Comparison of ENCODE assay signal across 8 cellular contexts in genomic region chr3:120449701-120450216, GRCh38. TPM values are rescaled to one million over a fixed set of nuclear protein-coding genes. Genes with fewer than 3 reads are reported as not detected.
A peak's percentile ranks its signal among the peaks of the same experiment; 100 is the strongest.
DNase-seq lines count a peak whose midpoint lies in the region; ATAC-seq, FAIRE-seq and TF ChIP-seq lines count a peak whose summit lies in the region.

No MANE protein-coding gene starts in this region.

- TF ChIP-seq CTCF in A549 (IDR thresholded peaks at IDR 0.05): no peak
- no peak for TF ChIP-seq CTCF in IMR-90 (conservative IDR thresholded peaks at IDR 0.05; ENCODE audit: low read depth, low read length)
- no peak for TF ChIP-seq CTCF in omental fat pad (IDR thresholded peaks at IDR 0.05)

- H3K36me3 Mint-ChIP-seq in dendritic cell treated with granulocyte-macrophage colony-stimulating factor and Interleukin-4, amounts not matched to agents 40 ng/mL and 50 ng/mL, for 4 days (ENCODE audit: low read depth): no peaks in the 10 kb centered on the region

- intact Hi-C loops in IMR-90 (cut with micrococcal nuclease): loop anchor here (1.0 to 2.0 kb wide), 4 partner anchors 21 to 58 kb away; no protein-coding TSS in a partner anchor
- intact Hi-C loops in dendritic cell treated with granulocyte-macrophage colony-stimulating factor and Interleukin-4, amounts not matched to agents 40 ng/mL and 50 ng/mL, for 4 days (cut with micrococcal nuclease): no loop called here

- H3K27ac Mint-ChIP-seq in dendritic cell treated with granulocyte-macrophage colony-stimulating factor and Interleukin-4, amounts not matched to agents 40 ng/mL and 50 ng/mL, for 4 days: no peak overlapping the region

- peak overlapping the region; percentile 92 for H2AK9ac ChIP-seq in IMR-90 (replicated peaks; ENCODE audit: low read depth, low read length, poor library complexity)

- H4K5ac ChIP-seq in IMR-90 (ENCODE audit: low read depth, low read length) (peak overlapping the region; percentile 83), mesendoderm (ENCODE audit: low read length) (no peak overlapping the region)

- H2AK5ac ChIP-seq in IMR-90 (ENCODE audit: low read depth, low read length): peak overlapping the region; percentile 40; the same call in 1 of the 2 replicates
- H2AK5ac ChIP-seq in mesendoderm (ENCODE audit: low read length): no peak overlapping the region

- H3K4me3 Mint-ChIP-seq in dendritic cell treated with granulocyte-macrophage colony-stimulating factor and Interleukin-4, amounts not matched to agents 40 ng/mL and 50 ng/mL, for 4 days: peak overlapping the region; percentile 82

- peak overlapping the region; percentile 95 for H3K56ac ChIP-seq in IMR-90 (ENCODE audit: extremely low read depth, insufficient read depth, low read length)
- peak overlapping the region; percentile 91 for H3K56ac ChIP-seq in mesendoderm (ENCODE audit: low read length)

- peak overlapping the region; percentile 66 for H3K14ac ChIP-seq in IMR-90 (replicated peaks; ENCODE audit: low read depth, low read length)

- peaks cover 49% of the 10 kb centered on the region for H3K27me3 Mint-ChIP-seq in dendritic cell treated with granulocyte-macrophage colony-stimulating factor and Interleukin-4, amounts not matched to agents 40 ng/mL and 50 ng/mL, for 4 days

- TF ChIP-seq RAD21 in A549 (conservative IDR thresholded peaks at IDR 0.05 in 1 of 2, IDR thresholded peaks at IDR 0.05 in 1 of 2) (no peak), IMR-90 (IDR thresholded peaks at IDR 0.05; ENCODE audit: low read length) (no peak)

- H2BK120ac ChIP-seq in IMR-90 (ENCODE audit: low read depth, low read length) (peak overlapping the region; percentile 64), mesendoderm (ENCODE audit: low read depth, low read length) (no peak overlapping the region)

- 3% methylated on average over 10 of the region's 10 CpGs for WGBS in A549 (ENCODE audit: missing lambda C conversion rate)
- WGBS in IMR-90 (ENCODE audit: extremely low coverage in 2 of 2, insufficient read length in 1 of 2), 2 experiments: no CpG with 5 or more reads among the region's 10 CpGs
- no CpG with 5 or more reads among the region's 10 CpGs for WGBS in mesendoderm (ENCODE audit: extremely low coverage, insufficient coverage, low lambda C conversion rate)

- peak overlapping the region; percentile 92 for H3K23ac ChIP-seq in IMR-90 (ENCODE audit: low read depth, low read length)
- no peak overlapping the region for H3K23ac ChIP-seq in mesendoderm (ENCODE audit: low read length)

- peaks cover 42% of the 10 kb centered on the region for H4K20me1 ChIP-seq in IMR-90 (ENCODE audit: insufficient read depth, low read length)

- H3K27ac ChIP-seq in A549 (peak overlapping the region; percentile 80 to 94), IMR-90 (ENCODE audit: insufficient read depth, low read length) (peak overlapping the region; percentile 98), mesendoderm (ENCODE audit: low read depth, low read length) (peak overlapping the region; percentile 59)

- peak overlapping the region; percentile 75 for H3K4me2 ChIP-seq in A549
- peak overlapping the region; percentile 95 for H3K4me2 ChIP-seq in IMR-90 (ENCODE audit: low read depth, low read length)
- peak overlapping the region; percentile 45 for H3K4me2 ChIP-seq in mesendoderm (ENCODE audit: low read length)

- DNase-seq in A549 (ENCODE audit: low read depth in 1 of 2, low spot score in 1 of 2): peak in 1 of 2 experiments; percentile 24
- DNase-seq in IMR-90: peak; percentile 71
- DNase-seq in mesendoderm: no peak
- no peak for DNase-seq in omental fat pad (ENCODE audit: low spot score)
- DNase-seq in GM19239 (ENCODE audit: insufficient read length, low spot score): no peak
- no peak for DNase-seq in ureter (ENCODE audit: low spot score)
- no peak for DNase-seq in activated effector memory CD4-positive, alpha-beta T cell treated with Interleukin-2 at 50 U/mL for 16 hours

- H3K18ac ChIP-seq in IMR-90 (ENCODE audit: low read depth, low read length) (peak overlapping the region; percentile 94), mesendoderm (ENCODE audit: low read length) (peak overlapping the region; percentile 88)

- CTCF ChIA-PET in A549 (lab: Yijun Ruan, JAX) (interaction anchor here (0.9 to 15.9 kb wide), 8 partner anchors 9 to 109 kb away, joined by 3 to 157 read pairs (median 4); no protein-coding TSS in a partner anchor), IMR-90 (lab: Yijun Ruan, JAX) (interaction anchor here (1.0 to 1.3 kb wide), 5 partner anchors 23 to 346 kb away, joined by 3 to 5 read pairs (median 3); no protein-coding TSS in a partner anchor)

- FAIRE-seq in A549 (lab: Jason Lieb, UNC) (no peak), GM19239 (lab: Jason Lieb, UNC) (no peak)

- TF ChIP-seq POLR2A in A549 (IDR thresholded peaks at IDR 0.05; ENCODE audit: low read length): no peak
- TF ChIP-seq POLR2A in IMR-90 (IDR thresholded peaks at IDR 0.05; ENCODE audit: low read depth, low read length): no peak; the same call in 1 of the 2 replicates

- ATAC-seq in A549 (peak; percentile 26 to 43; a peak in 3 of 6 replicates), IMR-90 (ENCODE audit: low read depth) (peak; percentile 9), omental fat pad (ENCODE audit: low FRiP score) (no peak)

- H3K79me2 ChIP-seq in mesendoderm (ENCODE audit: control insufficient read depth, insufficient read depth, low read length): peaks cover 43% of the 10 kb centered on the region

- peak overlapping the region; percentile 81 for H3K4me3 ChIP-seq in A549
- H3K4me3 ChIP-seq in IMR-90 (ENCODE audit: insufficient read depth, low read depth, low read length): peak overlapping the region; percentile 94
- H3K4me3 ChIP-seq in mesendoderm (ENCODE audit: low read length): peak overlapping the region; percentile 87

- peak overlapping the region; percentile 98 for H3K9ac ChIP-seq in IMR-90 (ENCODE audit: low read depth, low read length)
- peak overlapping the region; percentile 91 for H3K9ac ChIP-seq in mesendoderm (ENCODE audit: low read length)

- dilution Hi-C loops in IMR-90 (cut with HindIII; ENCODE audit: low sequenced_read_pairs, unreplicated experiment): no loop called here

- H3K27me3 ChIP-seq in IMR-90 (ENCODE audit: control insufficient read depth, insufficient read depth, low read length) (no peaks in the 10 kb centered on the region), mesendoderm (ENCODE audit: insufficient read depth, low read length, poor library complexity) (no peaks in the 10 kb centered on the region)

- H4K91ac ChIP-seq in IMR-90 (ENCODE audit: insufficient read depth, low read depth, low read length): peak overlapping the region; percentile 91; the same call in 1 of the 2 replicates

- H3K79me1 ChIP-seq in IMR-90 (ENCODE audit: low read depth in 1 of 2, low read length in 2 of 2) (peaks cover 5 to 36% of the 10 kb centered on the region in 2 experiments; a peak in 2 of 4 replicates), mesendoderm (ENCODE audit: low read length) (peaks cover 12% of the 10 kb centered on the region)

- H3K36me3 ChIP-seq in IMR-90 (ENCODE audit: control insufficient read depth, insufficient read depth, low read length) (peaks cover 21% of the 10 kb centered on the region), mesendoderm (ENCODE audit: control insufficient read depth, insufficient read depth, low read length) (no peaks in the 10 kb centered on the region)

- peaks cover 20% of the 10 kb centered on the region for H3K9me1 ChIP-seq in IMR-90 (ENCODE audit: insufficient read depth, low read length)

- 0 out of 2 replicates have a peak overlapping the region, but pooled peaks have one; percentile 18 for H2BK20ac ChIP-seq in IMR-90 (ENCODE audit: low read depth, low read length)

- H3K4me1 ChIP-seq in A549 (peaks cover 21% of the 10 kb centered on the region), IMR-90 (ENCODE audit: control insufficient read depth, insufficient read depth, low read length) (peaks cover 19% of the 10 kb centered on the region), mesendoderm (ENCODE audit: control insufficient read depth, low read depth, low read length) (peaks cover 6% of the 10 kb centered on the region)

- H4K8ac ChIP-seq in IMR-90 (ENCODE audit: low read depth in 2 of 2, low read length in 2 of 2): peak overlapping the region; percentile 63 to 87
- no peak overlapping the region for H4K8ac ChIP-seq in mesendoderm (ENCODE audit: low read depth, low read length)

- no peaks in the 10 kb centered on the region for H3K9me3 Mint-ChIP-seq in dendritic cell treated with granulocyte-macrophage colony-stimulating factor and Interleukin-4, amounts not matched to agents 40 ng/mL and 50 ng/mL, for 4 days

- TF ChIP-seq EP300 in A549 (IDR thresholded peaks at IDR 0.05): no peak

- no peak overlapping the region for H2AFZ ChIP-seq in IMR-90 (replicated peaks; ENCODE audit: low read length, poor library complexity)

- peak overlapping the region; percentile 98 for H2BK5ac ChIP-seq in IMR-90 (ENCODE audit: low read depth, low read length, poor library complexity, severe bottlenecking)
- H2BK5ac ChIP-seq in mesendoderm (ENCODE audit: low read length): no peak overlapping the region

- H3K9me3 ChIP-seq in A549: no peaks in the 10 kb centered on the region
- H3K9me3 ChIP-seq in IMR-90 (ENCODE audit: control insufficient read depth, insufficient read depth, low read length): no peaks in the 10 kb centered on the region

- H2BK15ac ChIP-seq in IMR-90 (ENCODE audit: low read depth, low read length) (0 out of 3 replicates have a peak overlapping the region, but pooled peaks have one; percentile 2), mesendoderm (replicated peaks; ENCODE audit: low read depth) (no peak overlapping the region)

- peaks cover 9% of the 10 kb centered on the region for H3K4me1 Mint-ChIP-seq in dendritic cell treated with granulocyte-macrophage colony-stimulating factor and Interleukin-4, amounts not matched to agents 40 ng/mL and 50 ng/mL, for 4 days (ENCODE audit: low read depth)

- H3K4ac ChIP-seq in IMR-90 (ENCODE audit: low read depth, low read length) (peak overlapping the region; percentile 81), mesendoderm (ENCODE audit: low read depth, low read length) (no peak overlapping the region)

- BruUV-seq in IMR-90 (replicated peaks; lab: Mats Ljungman, UMichigan): TSS peak; percentile 64

- POLR2A ChIA-PET in A549 (lab: Yijun Ruan, JAX) (interaction anchor here (0.7 to 1.6 kb wide), 3 partner anchors 11 to 354 kb away, joined by 3 to 6 read pairs (median 5); no protein-coding TSS in a partner anchor), IMR-90 (lab: Charles Lee; ENCODE audit: unreplicated experiment) (interaction anchor here (0.5 to 1.4 kb wide), 3 partner anchors 11 to 144 kb away, joined by 3 to 5 read pairs (median 4); no protein-coding TSS in a partner anchor)

- in situ Hi-C loops in IMR-90 (cut with MboI; ENCODE audit: low sequenced_read_pairs): loop anchor here (25.0 kb wide), 2 partner anchors 338 to 1038 kb away; no protein-coding TSS in a partner anchor

RNA-seq across cellular contexts. Expression of gene FSTL1, which starts 1.0 kb away (rescaled TPM):
- 57.7 and 84.7 TPM in 2 replicates for polyA plus RNA-seq in A549 (2011; rRNA removed)
- 33.0 and 40.2 TPM in 2 replicates for polyA plus RNA-seq in A549 (2012; cell fraction: cytosol; rRNA removed)
- polyA plus RNA-seq in A549 (2012; cell fraction: nucleus; rRNA removed): 37.2 and 50.3 TPM in 2 replicates
- 115 to 119 TPM (median 118 TPM) in 3 replicates for polyA plus RNA-seq in A549 (2017; fragmentation: RNase III; extraction: RNeasy Plus Mini Kit Qiagen cat#74134 plus additional on column Dnase treatment)
- 63.4 and 78.2 TPM in 2 replicates for polyA minus RNA-seq in A549 (2011; rRNA and poly(A)+ RNA removed)
- total RNA-seq in IMR-90 (2012; rRNA removed): 1,097 and 1,642 TPM in 2 replicates
- 864 and 916 TPM in 2 replicates for polyA plus RNA-seq in IMR-90 (2012; rRNA removed)
- 367 and 446 TPM in 2 replicates for polyA plus RNA-seq in IMR-90 (2012; cell fraction: cytosol; rRNA removed)
- polyA plus RNA-seq in IMR-90 (2012; cell fraction: nucleus; rRNA removed; ENCODE audit: low replicate concordance): 302 and 555 TPM in 2 replicates
- polyA plus RNA-seq in mesendoderm (2013, experiment 1 of 2): 170 TPM
- polyA plus RNA-seq in mesendoderm (2013, experiment 2 of 2): 174 TPM
- total RNA-seq in omental fat pad: 100 to 1,000 TPM; 532 to 861 (median 705) TPM
- total RNA-seq in ureter: 379 TPM

Comparison
In these comparisons a context has a peak if more than half of its experiments do, and no peak if none do; other contexts are left out.
1. H3K4me2 ChIP-seq: peak in every context shown above with its lines; median percentile 95 in IMR-90; 75 in A549; 45 in mesendoderm.